ENCODE assay signal across 23 cellular contexts in genomic region chr4:110292994-110293744, GRCh38.
A peak's percentile ranks its signal among the peaks of the same experiment; 100 is the strongest.
DNase-seq lines count a peak whose midpoint lies in the region; ATAC-seq and TF ChIP-seq lines count a peak whose summit lies in the region.
"Had no signal": no experiment of that assay in that cellular context is flagged by ENCODE, and none has a peak within 500 bp of the region (broad histone marks: within the 10 kb centered on the region; RNA-seq: fewer than 3 reads in every experiment).

No MANE protein-coding gene starts in this region.

- ATAC-seq in IMR-90 (ENCODE audit: low read depth) (no peak), HG02870 (IDR thresholded peaks at IDR 0.05; ENCODE audit: unreplicated experiment) (no peak), HG03442 (IDR thresholded peaks at IDR 0.05; ENCODE audit: unreplicated experiment) (no peak), GM21526 (IDR thresholded peaks at IDR 0.05; ENCODE audit: low FRiP score, unreplicated experiment) (no peak)

- no peaks in the 10 kb centered on the region for H4K20me1 ChIP-seq in IMR-90 (ENCODE audit: insufficient read depth, low read length)
- H4K20me1 ChIP-seq: BLaER1 had no signal

- no peak overlapping the region for H2BK15ac ChIP-seq in IMR-90 (ENCODE audit: low read depth, low read length)

- H4K5ac ChIP-seq in IMR-90 (ENCODE audit: low read depth, low read length) = no peak overlapping the region

- no peak overlapping the region for H3K9ac ChIP-seq in IMR-90 (ENCODE audit: low read depth, low read length)
- H3K9ac ChIP-seq in trophoblast cell (ENCODE audit: low read length) = no peak overlapping the region
- H3K9ac ChIP-seq: BLaER1, GM23248, KMS-11 had no signal

- H3K14ac ChIP-seq in IMR-90 (replicated peaks; ENCODE audit: low read depth, low read length) = no peak overlapping the region
- no peak overlapping the region for H3K14ac ChIP-seq in trophoblast cell (ENCODE audit: low read length)

- H2BK5ac ChIP-seq in IMR-90 (ENCODE audit: low read depth, low read length, poor library complexity, severe bottlenecking) (no peak overlapping the region), trophoblast cell (ENCODE audit: low read depth, low read length, poor library complexity) (no peak overlapping the region)

- H3K18ac ChIP-seq in IMR-90 (ENCODE audit: low read depth, low read length) = no peak overlapping the region
- no peak overlapping the region for H3K18ac ChIP-seq in trophoblast cell (ENCODE audit: low read length)

- TF ChIP-seq CTCF in IMR-90 (conservative IDR thresholded peaks at IDR 0.05; ENCODE audit: low read depth, low read length) (no peak), epithelial cell of esophagus (IDR thresholded peaks at IDR 0.05; ENCODE audit: insufficient read depth, low read depth, low read length, missing control alignments) (no peak), spleen (IDR thresholded peaks at IDR 0.05 in 8 of 11, conservative IDR thresholded peaks at IDR 0.05 in 3 of 11) (no peak)

- intact Hi-C loops in IMR-90 (cut with micrococcal nuclease) (no loop called here), spleen (cut with DNase I; ENCODE audit: low total_unique reads) (no loop called here)

- TF ChIP-seq POLR2A in IMR-90 (IDR thresholded peaks at IDR 0.05; ENCODE audit: low read depth, low read length) (no peak), spleen (IDR thresholded peaks at IDR 0.05) (no peak)

- no peaks in the 10 kb centered on the region for H3K9me1 ChIP-seq in IMR-90 (ENCODE audit: insufficient read depth, low read length)

- peaks cover 3% of the 10 kb centered on the region; the same call in 1 of the 2 replicates for H3K9me3 ChIP-seq in IMR-90 (ENCODE audit: control insufficient read depth, insufficient read depth, low read length)
- peaks cover 5% of the 10 kb centered on the region for H3K9me3 ChIP-seq in trophoblast cell (ENCODE audit: insufficient read depth, low read depth, low read length)
- no peaks in the 10 kb centered on the region for H3K9me3 ChIP-seq in spleen
- H3K9me3 ChIP-seq: BLaER1, Caco-2, Peyer's patch had no signal

- TF ChIP-seq RAD21 in IMR-90 (IDR thresholded peaks at IDR 0.05; ENCODE audit: low read length) = no peak

- H3K56ac ChIP-seq in IMR-90 (ENCODE audit: extremely low read depth, insufficient read depth, low read length) = no peak overlapping the region

- dilution Hi-C loops in IMR-90 (cut with HindIII; ENCODE audit: low sequenced_read_pairs, unreplicated experiment) = no loop called here

- in situ Hi-C loops in IMR-90 (cut with MboI; ENCODE audit: low sequenced_read_pairs) = no loop called here

- no peak overlapping the region for H4K91ac ChIP-seq in IMR-90 (ENCODE audit: insufficient read depth, low read depth, low read length)
- no peak overlapping the region for H4K91ac ChIP-seq in trophoblast cell (ENCODE audit: low read depth, low read length)

- H3K4me2 ChIP-seq in IMR-90 (ENCODE audit: low read depth, low read length) = no peak overlapping the region
- no peak overlapping the region for H3K4me2 ChIP-seq in trophoblast cell (ENCODE audit: low read length)
- H3K4me2 ChIP-seq: BLaER1, KMS-11 had no signal

- no peak overlapping the region for H3K4ac ChIP-seq in IMR-90 (ENCODE audit: low read depth, low read length)
- H3K4ac ChIP-seq in trophoblast cell (ENCODE audit: low read depth, low read length) = no peak overlapping the region

- H2AK9ac ChIP-seq in IMR-90 (replicated peaks; ENCODE audit: low read depth, low read length, poor library complexity) = peak overlapping the region; percentile 61

- H3K27me3 ChIP-seq in IMR-90 (ENCODE audit: control insufficient read depth, insufficient read depth, low read length) (no peaks in the 10 kb centered on the region), trophoblast cell (ENCODE audit: insufficient read depth, low read length) (no peaks in the 10 kb centered on the region), spleen (replicated peaks in 1 of 7) (no peaks in the 10 kb centered on the region)
- H3K27me3 ChIP-seq: BLaER1, Peyer's patch had no signal

- H2BK120ac ChIP-seq in IMR-90 (ENCODE audit: low read depth, low read length) (no peak overlapping the region), trophoblast cell (ENCODE audit: insufficient read depth, low read length, poor library complexity) (no peak overlapping the region)

- CTCF ChIA-PET in IMR-90 (lab: Yijun Ruan, JAX) = no interaction called here

- no peak overlapping the region for H4K12ac ChIP-seq in trophoblast cell (ENCODE audit: low read depth, low read length)

- H4K8ac ChIP-seq in IMR-90 (ENCODE audit: low read depth in 2 of 2, low read length in 2 of 2) (no peak overlapping the region), trophoblast cell (ENCODE audit: low read depth, low read length) (no peak overlapping the region)

- H2AK5ac ChIP-seq in IMR-90 (ENCODE audit: low read depth, low read length) (no peak overlapping the region), trophoblast cell (ENCODE audit: low read length) (no peak overlapping the region)

- H3K79me2 ChIP-seq in trophoblast cell (ENCODE audit: control insufficient read depth, insufficient read depth, low read length, poor library complexity) = no peaks in the 10 kb centered on the region

- H3K27ac ChIP-seq in IMR-90 (ENCODE audit: insufficient read depth, low read length) (no peak overlapping the region), trophoblast cell (ENCODE audit: low read depth, low read length) (no peak overlapping the region), spleen (no peak overlapping the region)
- H3K27ac ChIP-seq: BLaER1, GM23248, KMS-11, Peyer's patch, SK-N-MC had no signal

- H2AFZ ChIP-seq in IMR-90 (replicated peaks; ENCODE audit: low read length, poor library complexity) = no peak overlapping the region
- H2AFZ ChIP-seq in trophoblast cell (ENCODE audit: insufficient read depth, low read length, poor library complexity) = no peak overlapping the region
- H2AFZ ChIP-seq: GM23248 had no signal

- no peaks in the 10 kb centered on the region for H3K4me1 ChIP-seq in IMR-90 (ENCODE audit: control insufficient read depth, insufficient read depth, low read length)
- no peaks in the 10 kb centered on the region for H3K4me1 ChIP-seq in trophoblast cell (ENCODE audit: control insufficient read depth in 1 of 2, insufficient read depth in 2 of 2, low read length in 2 of 2)
- H3K4me1 ChIP-seq in spleen = no peaks in the 10 kb centered on the region
- H3K4me1 ChIP-seq: Caco-2, Peyer's patch had no signal

- BruUV-seq in IMR-90 (replicated peaks; lab: Mats Ljungman, UMichigan) = no TSS peak

- no peak overlapping the region for H3K4me3 ChIP-seq in IMR-90 (ENCODE audit: insufficient read depth, low read depth, low read length)
- no peak overlapping the region for H3K4me3 ChIP-seq in epithelial cell of esophagus (ENCODE audit: low read length)
- no peak overlapping the region for H3K4me3 ChIP-seq in trophoblast cell (ENCODE audit: low read depth, low read length)
- H3K4me3 ChIP-seq in spleen = no peak overlapping the region
- H3K4me3 ChIP-seq: BLaER1, GM23248, Peyer's patch, SK-N-MC had no signal

- DNase-seq in COLO829 (ENCODE audit: low spot score) = peak; percentile 67
- no peak for DNase-seq in IMR-90
- peak; percentile 42 for DNase-seq in epithelial cell of esophagus (ENCODE audit: low read depth)
- peak; percentile 62 to 63 for DNase-seq in trophoblast cell
- DNase-seq in spleen = no peak
- DNase-seq: Caco-2; CD4-positive, alpha-beta memory T cell; GM23248; H9; NCI-H1092; NCI-H1417 treated with DMSO at 0.1 percent for 48 hours; NCI-H1694 treated with DMSO at 0.1 percent for 48 hours; NCI-H2081; NCI-H2227 treated with DMSO at 0.1 percent for 48 hours; NCI-H526 treated with DMSO at 0.1 percent for 48 hours; Peyer's patch; SHP77 treated with DMSO at 0.1 percent for 48 hours had no signal

- 90% methylated on average over 7 of the region's 23 CpGs; no CpG with 5 or more reads in 1 of the 2 experiments for WGBS in IMR-90 (ENCODE audit: extremely low coverage in 2 of 2, insufficient read length in 1 of 2), 2 experiments
- no CpG with 5 or more reads among the region's 23 CpGs for WGBS in trophoblast cell (ENCODE audit: extremely low coverage, insufficient coverage, insufficient read length)
- WGBS in spleen, 5 donors = 86 to 96% (median 89%) methylated on average over 23 of the region's 23 CpGs

- no peaks in the 10 kb centered on the region for H3K36me3 ChIP-seq in IMR-90 (ENCODE audit: control insufficient read depth, insufficient read depth, low read length)
- H3K36me3 ChIP-seq in trophoblast cell (ENCODE audit: control insufficient read depth in 1 of 2, insufficient read depth in 2 of 2, low read length in 2 of 2) = no peaks in the 10 kb centered on the region
- H3K36me3 ChIP-seq in spleen = no peaks in the 10 kb centered on the region
- H3K36me3 ChIP-seq: BLaER1, Peyer's patch had no signal

- no peaks in the 10 kb centered on the region for H3K79me1 ChIP-seq in IMR-90 (ENCODE audit: low read depth in 1 of 2, low read length in 2 of 2)
- H3K79me1 ChIP-seq in trophoblast cell (ENCODE audit: low read length) = no peaks in the 10 kb centered on the region

- no peak overlapping the region for H2BK12ac ChIP-seq in trophoblast cell (ENCODE audit: low read length)

- H2BK20ac ChIP-seq in IMR-90 (ENCODE audit: low read depth, low read length) = no peak overlapping the region

- H3K23ac ChIP-seq in IMR-90 (ENCODE audit: low read depth, low read length) = no peak overlapping the region
- no peak overlapping the region for H3K23ac ChIP-seq in trophoblast cell (ENCODE audit: low read length)

- POLR2A ChIA-PET in IMR-90 (lab: Charles Lee; ENCODE audit: unreplicated experiment) = no interaction called here

TF ChIP-seq in IMR-90, 13 proteins besides CTCF, POLR2A, EP300 and RAD21 (continues in another document):
- TF ChIP-seq RFX5 (IDR thresholded peaks at IDR 0.05; ENCODE audit: low read depth, low read length) (no peak), RCOR1 (IDR thresholded peaks at IDR 0.05; ENCODE audit: insufficient replicate concordance, low read length) (no peak), CHD1 (IDR thresholded peaks at IDR 0.05; ENCODE audit: low read depth, low read length) (no peak), USF2 (IDR thresholded peaks at IDR 0.05; ENCODE audit: low read depth, low read length) (no peak), BHLHE40 (IDR thresholded peaks at IDR 0.05; ENCODE audit: low read depth, low read length) (no peak), SMC3 (IDR thresholded peaks at IDR 0.05; ENCODE audit: low read depth, low read length) (no peak)

Comparison
In these comparisons a context has a peak if more than half of its experiments do, and no peak if none do; other contexts are left out.
1. DNase-seq: peak in COLO829 (single experiment), epithelial cell of esophagus (single experiment) and trophoblast cell (2 of 2); none in IMR-90 (single experiment) and spleen (single experiment).